3 cellular contexts compared by ENCODE assay signal in the genomic region with DNA sequence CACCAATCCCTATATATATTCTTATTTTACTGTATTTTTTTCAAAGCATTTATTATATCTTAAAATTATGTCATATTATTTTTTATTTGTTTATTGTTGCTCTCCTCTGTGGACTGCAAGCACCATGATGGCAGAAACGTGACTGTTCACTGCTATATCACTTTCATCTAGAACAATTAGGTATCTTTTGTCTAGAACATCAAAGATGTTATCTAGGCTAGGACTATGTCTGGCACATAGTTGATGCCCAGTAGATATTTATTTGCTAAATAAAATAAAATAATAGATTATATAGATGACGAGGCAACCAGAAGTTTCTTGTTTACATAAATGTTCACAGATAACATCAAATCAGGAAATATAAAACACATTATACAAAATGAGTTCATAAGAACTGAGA. TPM values are rescaled to one million over a fixed set of nuclear protein-coding genes. Genes with fewer than 3 reads are reported as not detected.
"Had no signal": no experiment of that assay in that cellular context is flagged by ENCODE, and none has a peak within 500 bp of the region (broad histone marks: within the 10 kb centered on the region; RNA-seq: fewer than 3 reads in every experiment).

No MANE protein-coding gene starts in this region.

- DNase-seq: GDM1, GF-D8 had no signal

- H3K4me3 ChIP-seq: GM12878 had no signal

RNA-seq across cellular contexts. Expression of gene GPR158, which starts 12.4 kb away (rescaled TPM):
- polyA plus RNA-seq: GM12878 had no signal
